In genomic region chr14:52551205-52551604, GRCh38 we compare ENCODE assay signal across 1 cellular context.
TF ChIP-seq lines count a peak whose summit lies in the region.

No MANE protein-coding gene starts in this region.

TF ChIP-seq in GM12878, 131 proteins besides CTCF, POLR2A, EP300 and RAD21 (continued from another document):
- TF ChIP-seq ZBTB40 (IDR thresholded peaks at IDR 0.05; ENCODE audit: borderline replicate concordance) (no peak), TCF3 (IDR thresholded peaks at IDR 0.05; ENCODE audit: borderline replicate concordance, insufficient read depth, low read depth, low read length) (no peak), CHD1 (IDR thresholded peaks at IDR 0.05; ENCODE audit: low read depth, low read length) (no peak), SMARCA5 (IDR thresholded peaks at IDR 0.05) (no peak), ZNF217 (IDR thresholded peaks at IDR 0.05) (no peak), TBL1XR1 (IDR thresholded peaks at IDR 0.05; ENCODE audit: low read depth, low read length) (no peak), ZNF592 (IDR thresholded peaks at IDR 0.05) (no peak), TCF12 (IDR thresholded peaks at IDR 0.05; ENCODE audit: low read depth, low read length) (no peak), JUNB (IDR thresholded peaks at IDR 0.05) (no peak), CREM (IDR thresholded peaks at IDR 0.05; ENCODE audit: low read depth) (no peak), NFIC (IDR thresholded peaks at IDR 0.05; ENCODE audit: low read depth, low read length) (no peak), SKIL (IDR thresholded peaks at IDR 0.05; ENCODE audit: low read depth, poor library complexity, severe bottlenecking) (no peak), SMAD1 (IDR thresholded peaks at IDR 0.05; ENCODE audit: low read depth, partially characterized antibody) (no peak)
- TF ChIP-seq, protein P1, sequence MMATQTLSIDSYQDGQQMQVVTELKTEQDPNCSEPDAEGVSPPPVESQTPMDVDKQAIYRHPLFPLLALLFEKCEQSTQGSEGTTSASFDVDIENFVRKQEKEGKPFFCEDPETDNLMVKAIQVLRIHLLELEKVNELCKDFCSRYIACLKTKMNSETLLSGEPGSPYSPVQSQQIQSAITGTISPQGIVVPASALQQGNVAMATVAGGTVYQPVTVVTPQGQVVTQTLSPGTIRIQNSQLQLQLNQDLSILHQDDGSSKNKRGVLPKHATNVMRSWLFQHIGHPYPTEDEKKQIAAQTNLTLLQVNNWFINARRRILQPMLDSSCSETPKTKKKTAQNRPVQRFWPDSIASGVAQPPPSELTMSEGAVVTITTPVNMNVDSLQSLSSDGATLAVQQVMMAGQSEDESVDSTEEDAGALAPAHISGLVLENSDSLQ (IDR thresholded peaks at IDR 0.05): no peak
- TF ChIP-seq, protein P2, sequence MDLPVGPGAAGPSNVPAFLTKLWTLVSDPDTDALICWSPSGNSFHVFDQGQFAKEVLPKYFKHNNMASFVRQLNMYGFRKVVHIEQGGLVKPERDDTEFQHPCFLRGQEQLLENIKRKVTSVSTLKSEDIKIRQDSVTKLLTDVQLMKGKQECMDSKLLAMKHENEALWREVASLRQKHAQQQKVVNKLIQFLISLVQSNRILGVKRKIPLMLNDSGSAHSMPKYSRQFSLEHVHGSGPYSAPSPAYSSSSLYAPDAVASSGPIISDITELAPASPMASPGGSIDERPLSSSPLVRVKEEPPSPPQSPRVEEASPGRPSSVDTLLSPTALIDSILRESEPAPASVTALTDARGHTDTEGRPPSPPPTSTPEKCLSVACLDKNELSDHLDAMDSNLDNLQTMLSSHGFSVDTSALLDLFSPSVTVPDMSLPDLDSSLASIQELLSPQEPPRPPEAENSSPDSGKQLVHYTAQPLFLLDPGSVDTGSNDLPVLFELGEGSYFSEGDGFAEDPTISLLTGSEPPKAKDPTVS (IDR thresholded peaks at IDR 0.05; ENCODE audit: low read depth, low read length): no peak
TF ChIP-seq in GM12878: peak in this region for 0.
